8 cellular contexts compared by ENCODE assay signal in genomic region chr11:86070435-86071056, GRCh38. TPM values are rescaled to one million over a fixed set of nuclear protein-coding genes. Genes with fewer than 3 reads are reported as not detected.
A peak's percentile ranks its signal among the peaks of the same experiment; 100 is the strongest.
DNase-seq lines count a peak whose midpoint lies in the region; ATAC-seq and TF ChIP-seq lines count a peak whose summit lies in the region.

No MANE protein-coding gene starts in this region.

- H3K9me2 ChIP-seq in GM23248 (ENCODE audit: insufficient read depth) (no peaks in the 10 kb centered on the region), hepatocyte (replicated peaks; ENCODE audit: insufficient read depth) (no peaks in the 10 kb centered on the region)

- peaks cover 40% of the 10 kb centered on the region for H3K79me2 ChIP-seq in GM23248 (ENCODE audit: insufficient read depth)
- peaks cover 33% of the 10 kb centered on the region for H3K79me2 ChIP-seq in hepatocyte

- H3K9me3 ChIP-seq in GM23248 (ENCODE audit: low read depth) (no peaks in the 10 kb centered on the region), T-helper 17 cell (ENCODE audit: control insufficient read depth, low read length, poor library complexity, severe bottlenecking) (no peaks in the 10 kb centered on the region), hepatocyte (ENCODE audit: low read depth) (no peaks in the 10 kb centered on the region)

- WGBS in GM23248 (ENCODE audit: low coverage in 1 of 2, low lambda C conversion rate in 2 of 2, missing lambda C conversion rate in 2 of 2), 2 experiments, result 3 to 15% methylated on average over 2 of the region's 2 CpGs
- 81% methylated on average over 2 of the region's 2 CpGs for WGBS in hepatocyte (ENCODE audit: low lambda C conversion rate, missing lambda C conversion rate)

- H3K4me3 ChIP-seq in GM23248 (no peak overlapping the region), hepatocyte (no peak overlapping the region), skin epidermis (no peak overlapping the region)

- peaks cover 8% of the 10 kb centered on the region for H3K36me3 Mint-ChIP-seq in T-helper 17 cell (ENCODE audit: low read depth)

- in situ Hi-C loops in GM23248 (cut with MboI), result no loop called here

- H2AFZ ChIP-seq in GM23248 (peak overlapping the region; percentile 58; the same call in 1 of the 2 replicates), hepatocyte (peak overlapping the region; percentile 58)

- no peaks in the 10 kb centered on the region for H3K27me3 Mint-ChIP-seq in T-helper 17 cell

- CTCF ChIA-PET in GM10248 (lab: Yijun Ruan, JAX), result interaction anchor here (0.8 to 2.4 kb wide), 5 partner anchors 12 to 128 kb away, joined by 3 to 13 read pairs (median 4); no protein-coding TSS in a partner anchor

- H3K27ac Mint-ChIP-seq in T-helper 17 cell, result peak overlapping the region; percentile 99

- no peaks in the 10 kb centered on the region for H3K27me3 ChIP-seq in GM23248 (replicated peaks; ENCODE audit: insufficient read depth)
- no peaks in the 10 kb centered on the region for H3K27me3 ChIP-seq in hepatocyte

- H3K4me3 Mint-ChIP-seq in T-helper 17 cell, result no peak overlapping the region

- POLR2A ChIA-PET in GM10248 (lab: Yijun Ruan, JAX), result interaction anchor here (0.6 kb wide), 1 partner anchor 123 kb away, joined by 3 read pairs; no protein-coding TSS in a partner anchor

- no peak for ATAC-seq in T-helper 17 cell

- peaks cover 46% of the 10 kb centered on the region for H3F3A ChIP-seq in GM23248 (ENCODE audit: insufficient read depth)

- H3K4me1 ChIP-seq in GM23248 (ENCODE audit: insufficient read depth) (peaks cover 36% of the 10 kb centered on the region), hepatocyte (ENCODE audit: insufficient read depth) (peaks cover 13% of the 10 kb centered on the region)

- peak overlapping the region; percentile 100 for H3K27ac ChIP-seq in GM23248
- peak overlapping the region; percentile 99 for H3K27ac ChIP-seq in hepatocyte
- peak overlapping the region in 18 of 21 experiments; percentile 89 to 100 (median 98) for H3K27ac ChIP-seq in skin epidermis

- DNase-seq in GM23248 (peak; percentile 38), T-helper 17 cell (no peak), hepatocyte (ENCODE audit: low spot score) (no peak), GM10248 (ENCODE audit: extremely low spot score) (no peak), DMS114 treated with DMSO at 0.1 percent for 48 hours (lab: John Stamatoyannopoulos, UW; ENCODE audit: unreplicated experiment) (no peak)
- no peak for DNase-seq in activated CD8-positive, alpha-beta memory T cell treated with anti-CD3 and anti-CD28 coated beads, Interleukin-2, amount 50 U/mL, for 4 hours
- no peak for DNase-seq in stimulated activated CD4-positive, alpha-beta T cell treated with anti-CD3 and anti-CD28 coated beads, Interleukin-15, amount 100 ng/mL, for 24 hours

- no peaks in the 10 kb centered on the region; the same call in 1 of the 2 replicates for H3K36me3 ChIP-seq in GM23248 (ENCODE audit: low read depth)
- no peaks in the 10 kb centered on the region for H3K36me3 ChIP-seq in hepatocyte (replicated peaks; ENCODE audit: insufficient read depth, low read depth)

- H4K20me1 ChIP-seq in GM23248 (ENCODE audit: insufficient read depth) (0 out of 2 replicates have a peak, but pooled peaks cover 8% of the 10 kb centered on the region), hepatocyte (ENCODE audit: insufficient read depth, poor library complexity, severe bottlenecking) (peaks cover 23% of the 10 kb centered on the region)

- peak overlapping the region; percentile 97 for H3K9ac ChIP-seq in GM23248

- H3K4me2 ChIP-seq in GM23248 (ENCODE audit: unreplicated experiment) (peak overlapping the region; percentile 96), hepatocyte (no peak overlapping the region)

- TF ChIP-seq CTCF in hepatocyte (IDR thresholded peaks at IDR 0.05; ENCODE audit: poor library complexity), result no peak
- TF ChIP-seq CTCF in GM10248 (IDR thresholded peaks at IDR 0.05; ENCODE audit: control extremely low read depth, extremely low read depth, low read depth, missing control alignments), result no peak

- H3K4me1 Mint-ChIP-seq in T-helper 17 cell, result peaks cover 20% of the 10 kb centered on the region

RNA-seq across cellular contexts. Expression of gene PICALM, which starts 1.7 kb away (rescaled TPM):
- total RNA-seq in GM23248 (2014; rRNA removed; shearing (Covaris generic)), result 277 and 310 TPM in 2 replicates
- polyA plus RNA-seq in GM23248 (2016; fragmentation: Nextera tagmentation; extraction: Ambion mirVana) (69.7 and 73.2 TPM in 2 replicates), hepatocyte (46.4 and 47.7 TPM in 2 replicates)
- total RNA-seq in T-helper 17 cell (100 to 1,000 TPM; 122 to 124 TPM), hepatocyte (197 and 248 TPM in 2 replicates)
